In genomic region chr10:980468-980867, GRCh38 we compare ENCODE assay signal across 3 cellular contexts.
TF ChIP-seq lines count a peak whose summit lies in the region.

No MANE protein-coding gene starts in this region.

TF ChIP-seq in A549, 52 proteins besides CTCF, POLR2A, EP300 and RAD21:
- TF ChIP-seq HEYL (CRISPR knock-in tag; IDR thresholded peaks at IDR 0.05) (no peak), ZNF302 (CRISPR knock-in tag; IDR thresholded peaks at IDR 0.05) (no peak), PHF8 (IDR thresholded peaks at IDR 0.05; ENCODE audit: borderline replicate concordance, low read depth) (no peak), CEBPB (IDR thresholded peaks at IDR 0.05) (no peak), RFX5 (IDR thresholded peaks at IDR 0.05) (no peak), ZFP36 (IDR thresholded peaks at IDR 0.05; ENCODE audit: borderline replicate concordance, partially characterized antibody) (peak; percentile 95), PBX3 (IDR thresholded peaks at IDR 0.05) (no peak)

TF ChIP-seq in HCT116, 20 proteins besides CTCF, POLR2A, EP300 and RAD21:
- 0 out of 2 replicates have a peak, but pooled peaks have one; percentile 41 for TF ChIP-seq CBX3 (IDR thresholded peaks at IDR 0.05; ENCODE audit: low read depth)
- no peak for TF ChIP-seq YY1 (IDR thresholded peaks at IDR 0.05; ENCODE audit: extremely low read depth, insufficient replicate concordance, low read depth, low read length)

TF ChIP-seq in K562, 482 proteins besides CTCF, POLR2A, EP300 and RAD21:
- TF ChIP-seq HDAC8 (tag; IDR thresholded peaks at IDR 0.05) (no peak), CBX5 (IDR thresholded peaks at IDR 0.05; ENCODE audit: borderline replicate concordance, low read depth) (peak; percentile 90), ZNF764 (CRISPR knock-in tag; IDR thresholded peaks at IDR 0.05; ENCODE audit: low read depth) (no peak), CBX3 (IDR thresholded peaks at IDR 0.05; ENCODE audit: borderline replicate concordance in 1 of 2, low read length in 2 of 2) (peak in 1 of 2 experiments; percentile 93; a peak in 2 of 3 replicates), BMI1 (IDR thresholded peaks at IDR 0.05; ENCODE audit: low read length) (no peak), NFATC3 (IDR thresholded peaks at IDR 0.05) (no peak), ZNF263 (CRISPR knock-in tag; IDR thresholded peaks at IDR 0.05; ENCODE audit: borderline replicate concordance) (no peak), ZNF311 (CRISPR knock-in tag; IDR thresholded peaks at IDR 0.05) (no peak), MAFG (tag; conservative IDR thresholded peaks at IDR 0.05) (no peak), EP400 (IDR thresholded peaks at IDR 0.05) (no peak), RFX7 (CRISPR knock-in tag; IDR thresholded peaks at IDR 0.05) (no peak), CEBPZ (IDR thresholded peaks at IDR 0.05; ENCODE audit: borderline replicate concordance, low read depth, low read length) (peak; percentile 79), ZKSCAN8 (CRISPR knock-in tag; IDR thresholded peaks at IDR 0.05) (no peak), DDX20 (tag; IDR thresholded peaks at IDR 0.05; ENCODE audit: low read depth) (no peak), ZNF384 (IDR thresholded peaks at IDR 0.05; ENCODE audit: low read depth, low read length) (no peak), RBM15 (IDR thresholded peaks at IDR 0.05; ENCODE audit: insufficient read depth, low read length) (no peak), CBX8 (IDR thresholded peaks at IDR 0.05; ENCODE audit: borderline replicate concordance, extremely low read depth, low read depth, low read length, poor library complexity, severe bottlenecking) (no peak), ZNF76 (CRISPR knock-in tag; IDR thresholded peaks at IDR 0.05; ENCODE audit: borderline replicate concordance) (no peak), MIER1 (IDR thresholded peaks at IDR 0.05; ENCODE audit: low read depth) (no peak), ZNF175 (CRISPR knock-in tag; IDR thresholded peaks at IDR 0.05; ENCODE audit: low read depth) (no peak), ARHGAP35 (IDR thresholded peaks at IDR 0.05; ENCODE audit: partially characterized antibody) (no peak), YY1 (IDR thresholded peaks at IDR 0.05; ENCODE audit: borderline replicate concordance in 1 of 3, control insufficient read depth in 1 of 3, extremely low read depth in 1 of 3, insufficient read depth in 3 of 3, insufficient read length in 1 of 3, insufficient replicate concordance in 2 of 3, low read depth in 1 of 3, low read length in 2 of 3) (peak in 1 of 3 experiments; percentile 37), ZBTB12 (CRISPR knock-in tag; IDR thresholded peaks at IDR 0.05) (no peak), PPARD (CRISPR knock-in tag; IDR thresholded peaks at IDR 0.05) (no peak), THAP7 (CRISPR knock-in tag; IDR thresholded peaks at IDR 0.05) (no peak), ZNF280B (CRISPR knock-in tag; IDR thresholded peaks at IDR 0.05) (no peak), CREB5 (CRISPR knock-in tag; IDR thresholded peaks at IDR 0.05) (no peak), XRCC5 (IDR thresholded peaks at IDR 0.05; ENCODE audit: low read depth, low read length) (no peak), ZBTB49 (CRISPR knock-in tag; IDR thresholded peaks at IDR 0.05; ENCODE audit: borderline replicate concordance) (no peak), ZFP36 (IDR thresholded peaks at IDR 0.05; ENCODE audit: low read depth, low read length, partially characterized antibody) (peak; percentile 96), HDGF (IDR thresholded peaks at IDR 0.05) (no peak), TRIM28 (IDR thresholded peaks at IDR 0.05) (peak; percentile 85), JUND (IDR thresholded peaks at IDR 0.05; ENCODE audit: borderline replicate concordance, low read depth, low read length) (no peak), JUND (tag; IDR thresholded peaks at IDR 0.05; ENCODE audit: borderline replicate concordance, low read depth, low read length) (no peak), HIVEP1 (CRISPR knock-in tag; IDR thresholded peaks at IDR 0.05) (no peak), ZNF280A (IDR thresholded peaks at IDR 0.05; ENCODE audit: low read depth, partially characterized antibody) (no peak), HNRNPLL (IDR thresholded peaks at IDR 0.05; ENCODE audit: low read depth, low read length, poor library complexity, severe bottlenecking) (no peak), NCOA1 (IDR thresholded peaks at IDR 0.05; ENCODE audit: low read depth) (no peak), COPS2 (conservative IDR thresholded peaks at IDR 0.05) (no peak), TBP (optimal IDR thresholded peaks at IDR 0.05; ENCODE audit: low read depth, low read length) (no peak), ELK1 (CRISPR knock-in tag; IDR thresholded peaks at IDR 0.05) (no peak)
